ENCODE assay signal across 14 cellular contexts in the genomic region with DNA sequence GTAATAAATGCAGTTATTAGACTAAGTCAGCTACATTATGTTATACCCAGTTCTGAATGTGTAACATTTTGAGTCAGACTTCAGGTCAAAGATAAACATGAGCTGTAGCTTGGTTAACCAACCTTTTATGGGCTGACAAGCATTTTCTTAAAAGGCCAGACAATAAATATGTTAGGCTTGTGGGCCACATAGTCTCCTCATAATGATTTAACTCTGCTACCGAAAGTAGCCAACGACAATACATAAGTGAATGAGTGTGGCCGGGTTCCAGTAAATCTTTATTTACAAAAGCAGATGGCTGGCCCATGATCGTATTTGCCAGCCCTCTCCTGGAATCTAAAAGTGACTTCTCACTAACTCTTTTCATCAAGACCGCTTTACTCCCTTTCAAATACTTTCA. TPM values are rescaled to one million over a fixed set of nuclear protein-coding genes. Genes with fewer than 3 reads are reported as not detected.
DNase-seq lines count a peak whose midpoint lies in the region; ATAC-seq and TF ChIP-seq lines count a peak whose summit lies in the region.
"Had no signal": no experiment of that assay in that cellular context is flagged by ENCODE, and none has a peak within 500 bp of the region (broad histone marks: within the 10 kb centered on the region; RNA-seq: fewer than 3 reads in every experiment).

No MANE protein-coding gene starts in this region.

- peak; percentile 48 for DNase-seq in AG08395 (ENCODE audit: low spot score)
- DNase-seq in GM13977 (ENCODE audit: low spot score), result peak; percentile 30
- peak; percentile 27 for DNase-seq in RPMI7951 (ENCODE audit: low read depth)
- peak; percentile 59 for DNase-seq in iris pigment epithelial cell (ENCODE audit: low read depth)
- no peak for DNase-seq in central memory CD4-positive, alpha-beta T cell
- no peak for DNase-seq in NCI-H748 treated with DMSO at 0.1 percent for 48 hours (lab: John Stamatoyannopoulos, UW)
- DNase-seq: activated naive CD4-positive, alpha-beta T cell treated with anti-CD3 and anti-CD28 coated beads, Interleukin-2, amount 50 U/mL, for 16 hours; left ventricle myocardium superior; NCI-H1092 treated with DMSO at 0.1 percent for 48 hours; NK-92 treated with Interleukin-12 subunit alpha and Interleukin-12 subunit beta, amount 100 ng/mL, for 24 hours; ovary; SHP77 had no signal

- no peak for ATAC-seq in GM18520 (IDR thresholded peaks at IDR 0.05; ENCODE audit: unreplicated experiment)
- ATAC-seq in GM21423 (IDR thresholded peaks at IDR 0.05; ENCODE audit: unreplicated experiment), result no peak
- ATAC-seq: left ventricle myocardium superior had no signal

- no peak for TF ChIP-seq CTCF in GM13977 (IDR thresholded peaks at IDR 0.05; ENCODE audit: extremely low read depth, insufficient read depth, missing control alignments)

- in situ Hi-C loops in GM13977 (cut with MboI; ENCODE audit: low pct_unique_long_range_greater_than_20kb, low sequenced_read_pairs, unreplicated experiment), result loop anchor here (25.0 kb wide), 1 partner anchor 788 kb away; no protein-coding TSS in a partner anchor

RNA-seq across cellular contexts. Expression of a gene that starts 49.9 kb away (rescaled TPM):
- 66.0 and 88.3 TPM in 2 replicates for total RNA-seq in RPMI7951 (2014; rRNA removed; shearing (Covaris generic))

Comparison
In these comparisons a context has a peak if more than half of its experiments do, and no peak if none do; other contexts are left out.
1. DNase-seq: peak in AG08395 (single experiment), GM13977 (single experiment), RPMI7951 (single experiment) and iris pigment epithelial cell (single experiment); none in central memory CD4-positive, alpha-beta T cell (single experiment) and NCI-H748 treated with DMSO at 0.1 percent for 48 hours (single experiment).